ENCODE assay signal across 1 cellular context in the genomic region with DNA sequence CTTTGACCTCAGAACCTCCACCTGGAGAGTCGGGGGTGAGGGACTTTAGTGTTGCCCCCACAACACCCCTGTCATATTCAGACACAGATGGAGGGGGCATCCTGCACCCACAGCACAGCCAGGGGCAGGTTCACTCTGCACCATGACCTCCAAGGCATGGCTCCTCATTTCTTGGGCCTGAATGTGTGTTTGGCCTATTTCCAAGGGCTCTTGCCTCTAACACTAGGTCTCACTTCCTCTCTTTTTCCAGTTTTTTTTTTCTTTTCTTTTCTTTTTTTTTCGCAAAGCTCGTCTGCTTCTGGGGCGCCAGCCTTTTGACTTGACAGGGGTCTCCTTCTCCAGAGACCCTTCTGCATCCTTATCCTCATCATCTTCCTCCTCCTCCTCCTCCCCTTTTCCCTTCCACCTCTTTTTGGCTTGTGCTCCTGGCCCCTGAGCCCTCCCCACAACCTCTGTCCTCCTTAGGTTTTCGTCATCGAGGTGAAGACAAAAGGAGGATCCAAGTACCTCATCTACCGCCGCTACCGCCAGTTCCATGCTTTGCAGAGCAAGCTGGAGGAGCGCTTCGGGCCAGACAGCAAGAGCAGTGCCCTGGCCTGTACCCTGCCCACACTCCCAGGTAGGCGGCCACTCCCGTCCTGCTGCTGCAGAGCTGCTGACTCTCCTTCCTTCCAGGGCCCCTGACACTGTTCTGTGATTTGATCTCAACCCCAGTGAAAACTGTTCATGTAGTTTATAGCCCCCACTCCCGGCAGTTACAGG.
TF ChIP-seq lines count a peak whose summit lies in the region.

No MANE protein-coding gene starts in this region.

TF ChIP-seq in K562, 482 proteins besides CTCF, POLR2A, EP300 and RAD21:
- TF ChIP-seq HMG20B (CRISPR knock-in tag; IDR thresholded peaks at IDR 0.05) (no peak), CHD4 (IDR thresholded peaks at IDR 0.05; ENCODE audit: insufficient read depth, insufficient replicate concordance, low read depth, low read length, poor library complexity, severe bottlenecking) (no peak), NFIC (IDR thresholded peaks at IDR 0.05) (peak; percentile 11; the same call in 1 of the 2 replicates), MAFK (IDR thresholded peaks at IDR 0.05; ENCODE audit: low read length) (no peak), GTF2E2 (tag; IDR thresholded peaks at IDR 0.05) (no peak), SRSF3 (IDR thresholded peaks at IDR 0.05; ENCODE audit: insufficient read depth, low read length) (no peak)
